9 cellular contexts compared by ENCODE assay signal in the genomic region with DNA sequence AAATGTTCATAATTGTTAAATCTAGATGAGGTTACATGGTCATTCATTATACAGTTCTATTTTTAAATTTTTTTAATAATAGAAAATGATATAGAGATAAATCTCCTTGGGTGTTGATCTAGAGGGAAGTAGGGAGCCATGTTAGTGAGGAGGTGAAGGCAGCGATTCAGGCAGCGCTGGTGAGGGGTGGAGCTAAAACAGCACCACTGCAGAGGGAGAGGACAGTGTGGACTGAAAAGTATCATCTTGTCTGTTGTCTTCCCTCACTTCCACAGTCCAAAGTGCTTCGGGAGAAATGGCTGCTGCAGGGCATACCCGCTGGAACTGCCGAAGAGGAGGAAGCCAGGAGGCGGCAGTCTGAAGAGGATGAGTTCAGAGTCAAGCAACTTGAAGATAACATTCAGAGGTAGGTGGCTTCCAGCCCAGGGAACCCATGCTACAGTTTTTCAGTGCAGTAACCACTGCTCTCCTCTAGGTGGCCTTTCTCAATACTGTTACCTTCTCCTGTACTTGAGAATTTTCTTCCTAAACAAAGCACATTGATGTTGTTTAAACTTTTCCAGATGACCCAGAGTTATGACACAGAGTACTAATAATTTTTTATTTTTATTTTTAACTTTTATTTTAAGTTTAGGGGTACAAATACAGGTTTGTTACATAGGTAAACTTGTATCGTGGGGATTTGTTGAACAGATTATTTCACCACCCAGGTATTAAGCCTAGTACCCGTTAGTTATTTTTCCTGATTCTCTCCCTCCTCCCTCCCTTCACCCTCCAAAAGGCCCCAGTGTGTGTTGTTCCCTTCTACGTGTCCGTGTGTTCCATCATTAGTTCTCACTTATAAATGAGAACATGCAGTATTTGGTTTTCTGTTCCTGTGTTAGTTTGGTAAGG.
DNase-seq lines count a peak whose midpoint lies in the region; ATAC-seq and TF ChIP-seq lines count a peak whose summit lies in the region.
"Had no signal": no experiment of that assay in that cellular context is flagged by ENCODE, and none has a peak within 500 bp of the region (broad histone marks: within the 10 kb centered on the region; RNA-seq: fewer than 3 reads in every experiment).

No MANE protein-coding gene starts in this region.

- no peak overlapping the region for H2BK5ac ChIP-seq in H9 (ENCODE audit: insufficient read length, low read length)

- H4K20me1 ChIP-seq in H9 (ENCODE audit: control insufficient read depth, insufficient read depth, insufficient read length): no peaks in the 10 kb centered on the region

- no peak overlapping the region for H3T11ph ChIP-seq in H9 (ENCODE audit: low read length)

- H3K27me3 Mint-ChIP-seq in H9 (ENCODE audit: low read depth): no peaks in the 10 kb centered on the region
- peaks cover 5% of the 10 kb centered on the region for H3K27me3 Mint-ChIP-seq in memory B cell

- no peaks in the 10 kb centered on the region for H3K9me3 ChIP-seq in H9 (ENCODE audit: control insufficient read depth, low read depth, low read length)

- peak; percentile 81 for ATAC-seq in memory B cell (ENCODE audit: low read depth)
- no peak for ATAC-seq in sciatic nerve

- H3K9me3 Mint-ChIP-seq in H9 (no peaks in the 10 kb centered on the region), memory B cell (no peaks in the 10 kb centered on the region)

- no peaks in the 10 kb centered on the region for H3K79me1 ChIP-seq in H9 (ENCODE audit: insufficient read depth, low read depth, low read length, poor library complexity, severe bottlenecking)

- H3K4me1 Mint-ChIP-seq in H9: peaks cover 6 to 9% of the 10 kb centered on the region in 2 experiments
- H3K4me1 Mint-ChIP-seq in memory B cell: peaks cover 3% of the 10 kb centered on the region

- H3K9ac ChIP-seq in H9 (ENCODE audit: extremely low read depth, insufficient read length, low read length): no peak overlapping the region

- TF ChIP-seq CTCF in H9 (conservative IDR thresholded peaks at IDR 0.05): peak; percentile 83
- peak; percentile 81 for TF ChIP-seq CTCF in astrocyte of the spinal cord (IDR thresholded peaks at IDR 0.05; ENCODE audit: low read depth, low read length)

- no peak overlapping the region for H3K27ac ChIP-seq in H9 (ENCODE audit: insufficient read length, low read depth, low read length)

- no peak overlapping the region for H3K4me3 ChIP-seq in astrocyte of the spinal cord (ENCODE audit: low read depth, low read length)

- intact Hi-C loops in sciatic nerve (cut with DNase I): no loop called here

- no peak overlapping the region for H3K4ac ChIP-seq in H9 (ENCODE audit: low read depth, low read length)

- H3K4me1 ChIP-seq in H9 (ENCODE audit: insufficient read depth, low read length): no peaks in the 10 kb centered on the region

- no peak overlapping the region for H2BK20ac ChIP-seq in H9 (ENCODE audit: low read depth, low read length, poor library complexity, severe bottlenecking)

- no peaks in the 10 kb centered on the region for H3K27me3 ChIP-seq in H9 (ENCODE audit: insufficient read depth, low read length)

- WGBS in H9 (ENCODE audit: extremely low coverage, insufficient read length, low lambda C conversion rate): no CpG with 5 or more reads among the region's 10 CpGs

- no peak overlapping the region for H3K4me2 ChIP-seq in H9 (ENCODE audit: insufficient read depth, insufficient read length, low read length)

- H2AFZ ChIP-seq in H9 (ENCODE audit: low read length): no peak overlapping the region

- no peak overlapping the region for H3K14ac ChIP-seq in H9 (ENCODE audit: insufficient read depth, low read length)

- H2BK12ac ChIP-seq in H9 (ENCODE audit: insufficient read length, low read depth, low read length): no peak overlapping the region

- H2AK5ac ChIP-seq in H9 (ENCODE audit: insufficient read length, low read length): no peak overlapping the region

- in situ Hi-C loops in astrocyte of the spinal cord (cut with HindIII; ENCODE audit: low sequenced_read_pairs): no loop called here

- H3K23ac ChIP-seq in H9 (ENCODE audit: insufficient read length, low read depth, low read length): no peak overlapping the region

- H3K56ac ChIP-seq in H9 (ENCODE audit: insufficient read length, low read depth, low read length): no peak overlapping the region

- H3K27ac Mint-ChIP-seq in H9 (peak overlapping the region; percentile 22 to 73 (median 31); a peak in 3 of 7 replicates), memory B cell (no peak overlapping the region)
- H3K27ac Mint-ChIP-seq: activated naive CD8-positive, alpha-beta T cell had no signal

- 0 out of 5 replicates have a peak overlapping the region, but pooled peaks of 1 of the 2 experiments have one; percentile 33 for H3K4me3 Mint-ChIP-seq in H9
- H3K4me3 Mint-ChIP-seq in memory B cell: peak overlapping the region; percentile 24
- H3K4me3 Mint-ChIP-seq: activated naive CD8-positive, alpha-beta T cell had no signal

- H3K36me3 Mint-ChIP-seq in H9 (ENCODE audit: insufficient read depth in 1 of 3, low read depth in 3 of 3) (no peaks in the 10 kb centered on the region), memory B cell (no peaks in the 10 kb centered on the region)
- H3K36me3 Mint-ChIP-seq: activated naive CD8-positive, alpha-beta T cell had no signal

- H4K5ac ChIP-seq in H9 (ENCODE audit: insufficient read length, low read depth, low read length): no peak overlapping the region

- H2BK120ac ChIP-seq in H9 (ENCODE audit: low read depth, low read length, poor library complexity, severe bottlenecking): no peak overlapping the region

- H3K79me2 ChIP-seq in H9 (ENCODE audit: insufficient read depth, low read length): no peaks in the 10 kb centered on the region

- no peak overlapping the region for H3K18ac ChIP-seq in H9 (ENCODE audit: insufficient read length, low read depth, low read length)

- DNase-seq in NOMO-1 treated with DMSO at 0.1 percent for 48 hours (lab: John Stamatoyannopoulos, UW; ENCODE audit: unreplicated experiment) (peak; percentile 13), NOMO-1 treated with dmso at 0.1 percent for 144 hours (lab: John Stamatoyannopoulos, UW; ENCODE audit: unreplicated experiment) (no peak), H9 (peak; percentile 80), NCI-H69 (lab: John Stamatoyannopoulos, UW) (peak; percentile 48), astrocyte of the spinal cord (ENCODE audit: low read depth, low spot score) (peak; percentile 33), memory B cell (ENCODE audit: low spot score in 2 of 2) (peak; percentile 15 to 32), NK-92 (lab: John Stamatoyannopoulos, UW; ENCODE audit: unreplicated experiment) (no peak), sciatic nerve (ENCODE audit: low spot score) (no peak)

- no peaks in the 10 kb centered on the region for H3K23me2 ChIP-seq in H9 (ENCODE audit: insufficient read length, low read depth, low read length, poor library complexity, severe bottlenecking)

- H4K91ac ChIP-seq in H9 (ENCODE audit: insufficient read length, low read depth, low read length): no peak overlapping the region

- H2BK15ac ChIP-seq in H9 (ENCODE audit: low read depth, low read length): no peak overlapping the region

- no peak overlapping the region for H4K8ac ChIP-seq in H9 (replicated peaks; ENCODE audit: insufficient read length, low read depth, low read length)

Comparison
In these comparisons a context has a peak if more than half of its experiments do, and no peak if none do; other contexts are left out.
1. DNase-seq: peak in NOMO-1 treated with DMSO at 0.1 percent for 48 hours (single experiment), H9 (single experiment), NCI-H69 (single experiment), astrocyte of the spinal cord (single experiment) and memory B cell (2 of 2); none in NOMO-1 treated with dmso at 0.1 percent for 144 hours (single experiment), NK-92 (single experiment) and sciatic nerve (single experiment).